8 cellular contexts compared by ENCODE assay signal in the genomic region with DNA sequence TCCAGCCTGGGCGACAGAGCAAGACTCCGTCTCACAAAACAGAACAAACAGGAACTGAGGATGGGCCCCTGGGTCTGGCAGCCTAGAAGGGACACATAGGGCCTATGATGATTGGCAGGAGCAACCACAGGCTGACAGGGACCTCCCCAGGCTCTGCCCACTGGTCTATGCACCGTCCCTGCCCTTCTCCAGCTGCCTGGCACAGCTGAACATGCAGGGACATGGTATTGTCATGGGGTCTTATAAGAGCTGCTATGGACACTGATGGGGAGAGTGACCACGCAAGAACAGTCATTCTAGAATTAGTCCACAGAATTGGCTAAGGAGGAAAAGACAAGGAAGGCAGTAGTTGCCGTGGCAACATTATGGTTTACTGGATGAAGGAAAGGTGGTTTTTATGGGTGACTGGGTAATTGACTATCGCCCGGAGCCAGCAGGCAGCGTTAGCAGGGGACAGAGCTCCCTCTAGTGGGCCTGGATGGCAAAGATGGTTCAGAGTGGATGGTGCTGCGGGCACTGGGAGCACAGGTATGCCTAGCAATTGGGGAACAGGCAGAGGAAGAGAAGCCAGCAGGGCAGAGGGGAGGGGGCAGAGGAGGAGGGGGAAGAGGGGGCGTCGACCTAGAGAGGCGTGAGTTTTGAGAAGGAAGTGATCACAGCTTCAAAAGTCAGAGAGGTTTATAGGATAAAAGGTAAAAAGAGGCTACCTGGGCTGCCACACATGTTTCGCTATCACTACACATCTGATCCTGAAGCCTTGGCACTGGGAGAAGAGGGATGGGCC. TPM values are rescaled to one million over a fixed set of nuclear protein-coding genes. Genes with fewer than 3 reads are reported as not detected.
DNase-seq lines count a peak whose midpoint lies in the region; ATAC-seq and TF ChIP-seq lines count a peak whose summit lies in the region.

No MANE protein-coding gene starts in this region.

- TF ChIP-seq CTCF in AG09319 (IDR thresholded peaks at IDR 0.05; ENCODE audit: low read depth, low read length) = peak; percentile 97

- no peak for DNase-seq in AG09319 (ENCODE audit: extremely low read depth, low read depth)
- DNase-seq in NCI-H82 (lab: John Stamatoyannopoulos, UW) = peak; percentile 78
- peak; percentile 86 for DNase-seq in activated CD4-positive, alpha-beta T cell treated with anti-CD3 and anti-CD28 coated beads, Interleukin-2, amount 10 ng/mL, durations not matched to agents 7 days and 5 days
- peak; percentile 81 for DNase-seq in dermis blood vessel endothelial cell
- peak; percentile 83 to 84 for DNase-seq in memory B cell (ENCODE audit: low spot score in 2 of 2)
- peak; percentile 57 to 72 for DNase-seq in stimulated activated CD8-positive, alpha-beta memory T cell treated with anti-CD3 and anti-CD28 coated beads, Interleukin-2, amount 100 ng/mL, for 1 hour (ENCODE audit: low read depth in 2 of 2)

- no peaks in the 10 kb centered on the region for H3K9me3 Mint-ChIP-seq in activated CD4-positive, alpha-beta T cell treated with anti-CD3 and anti-CD28 coated beads, Interleukin-2, amount 10 ng/mL, durations not matched to agents 7 days and 5 days
- no peaks in the 10 kb centered on the region for H3K9me3 Mint-ChIP-seq in memory B cell

- H3K4me3 Mint-ChIP-seq in activated CD4-positive, alpha-beta T cell treated with anti-CD3 and anti-CD28 coated beads, Interleukin-2, amount 10 ng/mL, durations not matched to agents 7 days and 5 days = no peak overlapping the region
- H3K4me3 Mint-ChIP-seq in memory B cell = no peak overlapping the region

- H3K36me3 Mint-ChIP-seq in activated CD4-positive, alpha-beta T cell treated with anti-CD3 and anti-CD28 coated beads, Interleukin-2, amount 10 ng/mL, durations not matched to agents 7 days and 5 days (ENCODE audit: low read depth) = no peaks in the 10 kb centered on the region
- H3K36me3 Mint-ChIP-seq in memory B cell = no peaks in the 10 kb centered on the region

- POLR2A ChIA-PET in activated CD4-positive, alpha-beta T cell treated with anti-CD3 and anti-CD28 coated beads, Interleukin-2, amount 10 ng/mL, durations not matched to agents 7 days and 5 days (lab: Charles Lee) = no interaction called here

- peaks cover 7% of the 10 kb centered on the region for H3K4me1 Mint-ChIP-seq in activated CD4-positive, alpha-beta T cell treated with anti-CD3 and anti-CD28 coated beads, Interleukin-2, amount 10 ng/mL, durations not matched to agents 7 days and 5 days
- H3K4me1 Mint-ChIP-seq in memory B cell = peaks cover 8% of the 10 kb centered on the region

- no peak overlapping the region for H3K27ac Mint-ChIP-seq in activated CD4-positive, alpha-beta T cell treated with anti-CD3 and anti-CD28 coated beads, Interleukin-2, amount 10 ng/mL, durations not matched to agents 7 days and 5 days
- H3K27ac Mint-ChIP-seq in memory B cell = peak overlapping the region; percentile 25

- CTCF ChIA-PET in activated CD4-positive, alpha-beta T cell treated with anti-CD3 and anti-CD28 coated beads, Interleukin-2, amount 10 ng/mL, durations not matched to agents 7 days and 5 days (lab: Charles Lee) = interaction anchor here (0.7 to 2.1 kb wide), 14 partner anchors 12 to 440 kb away, joined by 3 to 7 read pairs (median 4); a partner anchor contains a TSS

- peaks cover 21% of the 10 kb centered on the region for H3K27me3 Mint-ChIP-seq in activated CD4-positive, alpha-beta T cell treated with anti-CD3 and anti-CD28 coated beads, Interleukin-2, amount 10 ng/mL, durations not matched to agents 7 days and 5 days
- H3K27me3 Mint-ChIP-seq in memory B cell = no peaks in the 10 kb centered on the region

- ATAC-seq in GM18909 (IDR thresholded peaks at IDR 0.05; ENCODE audit: poor library complexity, unreplicated experiment) = peak; percentile 76
- peak; percentile 65 for ATAC-seq in HG03565 (IDR thresholded peaks at IDR 0.05; ENCODE audit: unreplicated experiment)
- ATAC-seq in memory B cell (ENCODE audit: low read depth) = peak; percentile 95

RNA-seq across cellular contexts. Expression of a gene that starts 7.8 kb away (rescaled TPM):
- 10 to 100 TPM; 54.2 to 72.3 TPM for total RNA-seq in activated CD4-positive, alpha-beta T cell treated with anti-CD3 and anti-CD28 coated beads, Interleukin-2, amount 10 ng/mL, durations not matched to agents 7 days and 5 days
- 19.6 and 28.0 TPM in 2 replicates for total RNA-seq in dermis blood vessel endothelial cell

RNA-seq across cellular contexts. Expression of a gene that starts 49.4 kb away (rescaled TPM):
- total RNA-seq in activated CD4-positive, alpha-beta T cell treated with anti-CD3 and anti-CD28 coated beads, Interleukin-2, amount 10 ng/mL, durations not matched to agents 7 days and 5 days = under 1 TPM; 0.05 to 0.27 TPM
- total RNA-seq in dermis blood vessel endothelial cell = 289 and 399 TPM in 2 replicates

RNA-seq across cellular contexts. Expression of a gene that starts 57.6 kb away (rescaled TPM):
- not detected for total RNA-seq in activated CD4-positive, alpha-beta T cell treated with anti-CD3 and anti-CD28 coated beads, Interleukin-2, amount 10 ng/mL, durations not matched to agents 7 days and 5 days
- total RNA-seq in dermis blood vessel endothelial cell = not detected in 2 replicates

Comparison
In these comparisons a context has a peak if more than half of its experiments do, and no peak if none do; other contexts are left out.
1. RNA of a gene that starts 49.4 kb away (total RNA-seq): 289 to 399 TPM in dermis blood vessel endothelial cell; 0.05 to 0.27 TPM in activated CD4-positive, alpha-beta T cell treated with anti-CD3 and anti-CD28 coated beads, Interleukin-2, amount 10 ng/mL, durations not matched to agents 7 days and 5 days; every median in the first group is over 100 times any median in the second.
2. Peak in every context shown above with its lines, with median percentiles within 50 percentile points of each other: ATAC-seq.